ENCODE assay signal across 21 cellular contexts in the genomic region with DNA sequence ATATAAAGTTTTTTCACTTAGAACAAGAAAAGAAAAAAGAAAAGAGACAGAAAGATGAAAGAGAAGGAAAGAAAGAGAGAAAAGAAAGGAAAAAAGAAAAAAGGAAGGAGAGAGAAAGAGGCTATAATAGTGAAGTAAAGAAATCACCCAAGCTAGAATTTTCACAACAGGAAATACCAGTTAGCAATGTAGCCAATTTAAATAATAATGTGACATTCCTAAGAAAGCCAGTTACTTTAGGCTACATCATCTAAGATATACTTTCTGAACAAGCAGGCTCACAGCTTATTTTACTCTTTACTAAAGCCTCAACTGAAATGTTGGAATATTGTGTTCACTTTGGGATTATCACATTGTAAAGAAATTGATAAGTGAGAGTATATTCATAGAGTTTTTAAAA. TPM values are rescaled to one million over a fixed set of nuclear protein-coding genes. Genes with fewer than 3 reads are reported as not detected.
"Had no signal": no experiment of that assay in that cellular context is flagged by ENCODE, and none has a peak within 500 bp of the region (broad histone marks: within the 10 kb centered on the region; RNA-seq: fewer than 3 reads in every experiment).

No MANE protein-coding gene starts in this region.

- ATAC-seq: esophagus mucosa, left lobe of liver, upper lobe of right lung had no signal

- FAIRE-seq: endometrium, kidney, TTC549 had no signal

- H3K9me3 ChIP-seq: upper lobe of right lung had no signal

- H3K4me3 ChIP-seq: coronary artery, lung, upper lobe of right lung had no signal

- H3K27me3 Mint-ChIP-seq: activated CD4-positive, alpha-beta memory T cell treated with anti-CD3 and anti-CD28 coated beads for 36 hours; activated naive CD8-positive, alpha-beta T cell treated with anti-CD3 and anti-CD28 coated beads, Interleukin-2, amount 10 ng/mL, durations not matched to agents 7 days and 5 days; brain had no signal

- H3K36me3 Mint-ChIP-seq: activated naive CD8-positive, alpha-beta T cell treated with anti-CD3 and anti-CD28 coated beads, Interleukin-2, amount 10 ng/mL, durations not matched to agents 7 days and 5 days had no signal

- H3K27ac ChIP-seq: coronary artery, upper lobe of right lung had no signal

- H3K27me3 ChIP-seq: upper lobe of right lung had no signal

- H3K4me1 Mint-ChIP-seq: activated naive CD8-positive, alpha-beta T cell treated with anti-CD3 and anti-CD28 coated beads, Interleukin-2, amount 10 ng/mL, durations not matched to agents 7 days and 5 days; brain; nephron had no signal

- DNase-seq: activated CD4-positive, alpha-beta memory T cell treated with anti-CD3 and anti-CD28 coated beads for 36 hours; activated CD4-positive, alpha-beta T cell treated with anti-CD3 and anti-CD28 coated beads for 4 hours; activated naive CD8-positive, alpha-beta T cell treated with anti-CD3 and anti-CD28 coated beads, Interleukin-2, amount 10 ng/mL, durations not matched to agents 7 days and 5 days; central memory CD4-positive, alpha-beta T cell; kidney; midbrain; posterior cingulate gyrus; stimulated activated CD4-positive, alpha-beta T cell treated with anti-CD3 and anti-CD28 coated beads, Interleukin-12 subunit alpha, Interleukin-12 subunit beta, amount 100 ng/mL, for 4 hours; stimulated activated CD4-positive, alpha-beta T cell treated with anti-CD3 and anti-CD28 coated beads, Interleukin-1b, Interleukin-23, amount 100 ng/mL, for 48 hours; stimulated activated CD8-positive, alpha-beta memory T cell treated with anti-CD3 and anti-CD28 coated beads, Interleukin-4, amount 100 ng/mL, for 48 hours; stimulated activated naive CD4-positive, alpha-beta T cell; upper lobe of right lung had no signal

- H3K36me3 ChIP-seq: upper lobe of right lung had no signal

- H3K4me3 Mint-ChIP-seq: activated CD4-positive, alpha-beta memory T cell treated with anti-CD3 and anti-CD28 coated beads for 36 hours; activated naive CD8-positive, alpha-beta T cell treated with anti-CD3 and anti-CD28 coated beads, Interleukin-2, amount 10 ng/mL, durations not matched to agents 7 days and 5 days; brain; nephron; T-helper 2 cell treated with Interferon-gamma antibody and Interleukin-4, amounts not matched to agents 5 μg/mL and 100 μg/mL, for 36 hours had no signal

- H3K27ac Mint-ChIP-seq: activated CD4-positive, alpha-beta memory T cell treated with anti-CD3 and anti-CD28 coated beads for 36 hours; activated naive CD8-positive, alpha-beta T cell treated with anti-CD3 and anti-CD28 coated beads, Interleukin-2, amount 10 ng/mL, durations not matched to agents 7 days and 5 days; brain; nephron; T-helper 2 cell treated with Interferon-gamma antibody and Interleukin-4, amounts not matched to agents 5 μg/mL and 100 μg/mL, for 36 hours had no signal

- H3K4me1 ChIP-seq: upper lobe of right lung had no signal

RNA-seq across cellular contexts. Expression of a gene that starts 53.6 kb away (rescaled TPM):
- total RNA-seq: activated naive CD8-positive, alpha-beta T cell treated with anti-CD3 and anti-CD28 coated beads, Interleukin-2, amount 10 ng/mL, durations not matched to agents 7 days and 5 days had no signal
